In the genomic region with DNA sequence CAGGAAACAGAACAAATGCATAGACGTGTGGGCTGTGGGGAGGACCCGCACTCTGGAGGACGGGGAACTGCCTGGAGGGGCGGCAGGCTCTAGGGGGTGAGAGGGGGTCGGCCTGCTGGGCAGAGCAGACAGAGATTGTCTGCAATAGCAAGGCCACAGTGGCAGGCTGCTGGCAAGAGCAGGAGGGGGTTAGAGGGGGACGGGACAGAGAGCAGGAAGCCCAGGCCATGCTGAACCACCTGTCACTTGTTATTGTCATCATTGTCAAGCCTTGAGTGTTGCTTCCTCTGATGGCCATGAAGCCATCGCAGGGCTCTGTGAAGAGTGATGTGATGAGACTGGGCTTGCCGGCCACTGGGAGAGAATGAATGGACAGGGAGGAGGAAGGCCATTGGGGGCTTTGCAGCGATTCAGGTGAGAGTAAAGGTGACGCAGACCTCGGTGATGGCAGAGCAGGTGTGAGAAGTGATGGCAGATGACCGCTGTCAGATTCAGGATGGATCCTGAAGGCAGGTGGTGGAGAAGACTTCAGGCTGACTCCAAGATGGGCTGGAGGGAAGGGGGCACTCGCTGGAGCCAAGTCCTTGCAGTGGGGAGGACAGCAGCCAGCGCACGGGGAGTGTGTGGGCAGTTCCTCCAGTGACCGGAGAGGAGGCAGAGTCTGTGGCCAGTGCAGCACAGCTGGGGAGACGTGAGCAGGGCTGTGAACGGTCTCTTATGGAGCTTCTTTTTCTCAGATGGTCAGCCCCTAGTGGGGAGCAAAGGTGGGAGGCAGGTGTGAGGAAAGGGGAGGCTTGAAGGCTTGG, we compare ENCODE assay signal across 16 cellular contexts. TPM values are rescaled to one million over a fixed set of nuclear protein-coding genes. Genes with fewer than 3 reads are reported as not detected.
DNase-seq lines count a peak whose midpoint lies in the region; ATAC-seq and TF ChIP-seq lines count a peak whose summit lies in the region.
"Had no signal": no experiment of that assay in that cellular context is flagged by ENCODE, and none has a peak within 500 bp of the region (broad histone marks: within the 10 kb centered on the region; RNA-seq: fewer than 3 reads in every experiment).

No MANE protein-coding gene starts in this region.

- no peak overlapping the region for H3K27ac ChIP-seq in heart left ventricle
- no peak overlapping the region for H3K27ac ChIP-seq in trophoblast cell (ENCODE audit: low read depth, low read length)
- H3K27ac ChIP-seq: A549 had no signal

- no peak for TF ChIP-seq POLR2A in heart left ventricle (IDR thresholded peaks at IDR 0.05)

- H3K4me2 ChIP-seq in trophoblast cell (ENCODE audit: low read length), result no peak overlapping the region
- H3K4me2 ChIP-seq: A549 had no signal

- H3K79me2 ChIP-seq in trophoblast cell (ENCODE audit: control insufficient read depth, insufficient read depth, low read length, poor library complexity), result no peaks in the 10 kb centered on the region

- ATAC-seq in heart left ventricle (no peak), left lobe of liver (peak; percentile 20), HG03520 (IDR thresholded peaks at IDR 0.05; ENCODE audit: unreplicated experiment) (no peak), GM21390 (IDR thresholded peaks at IDR 0.05; ENCODE audit: unreplicated experiment) (no peak)
- ATAC-seq: A549 had no signal

- H4K8ac ChIP-seq in trophoblast cell (ENCODE audit: low read depth, low read length), result no peak overlapping the region

- no peak overlapping the region for H4K12ac ChIP-seq in trophoblast cell (ENCODE audit: low read depth, low read length)

- no peak overlapping the region for H2BK120ac ChIP-seq in trophoblast cell (ENCODE audit: insufficient read depth, low read length, poor library complexity)

- WGBS in heart left ventricle, 4 donors, result 76 to 81% (median 78%) methylated on average over 18 of the region's 18 CpGs
- no CpG with 5 or more reads among the region's 18 CpGs for WGBS in trophoblast cell (ENCODE audit: extremely low coverage, insufficient coverage, insufficient read length)

- no peak overlapping the region for H3K4ac ChIP-seq in trophoblast cell (ENCODE audit: low read depth, low read length)

- no peak overlapping the region for H3K14ac ChIP-seq in trophoblast cell (ENCODE audit: low read length)

- no peak overlapping the region for H3K23ac ChIP-seq in trophoblast cell (ENCODE audit: low read length)

- no peak for TF ChIP-seq CTCF in heart left ventricle (IDR thresholded peaks at IDR 0.05)

- H2AK5ac ChIP-seq in trophoblast cell (ENCODE audit: low read length), result no peak overlapping the region

- no peak overlapping the region for H4K91ac ChIP-seq in trophoblast cell (ENCODE audit: low read depth, low read length)

- DNase-seq in cardiac septum (ENCODE audit: low spot score) (peak; percentile 54), heart left ventricle (no peak), left lobe of liver (ENCODE audit: low spot score) (no peak), trophoblast cell (no peak), OCI-M2 (lab: John Stamatoyannopoulos, UW; ENCODE audit: unreplicated experiment) (no peak)
- DNase-seq: Karpas-422, MG63, NCI-H1092, NCI-H1694, NCI-H345, SHP77 treated with DMSO at 0.1 percent for 48 hours had no signal

- no peak overlapping the region for H2AFZ ChIP-seq in trophoblast cell (ENCODE audit: insufficient read depth, low read length, poor library complexity)

- no peak overlapping the region for H2BK5ac ChIP-seq in trophoblast cell (ENCODE audit: low read depth, low read length, poor library complexity)

- H3K9me3 ChIP-seq in heart left ventricle (no peaks in the 10 kb centered on the region), trophoblast cell (ENCODE audit: insufficient read depth, low read depth, low read length) (no peaks in the 10 kb centered on the region)
- H3K9me3 ChIP-seq: A549, MG63 had no signal

- H3K4me3 ChIP-seq in heart left ventricle, result no peak overlapping the region
- H3K4me3 ChIP-seq in trophoblast cell (ENCODE audit: low read depth, low read length), result peak overlapping the region; percentile 10
- H3K4me3 ChIP-seq: A549, MG63 had no signal

- H3K4me1 ChIP-seq in heart left ventricle (no peaks in the 10 kb centered on the region), trophoblast cell (ENCODE audit: control insufficient read depth in 1 of 2, insufficient read depth in 2 of 2, low read length in 2 of 2) (no peaks in the 10 kb centered on the region)
- H3K4me1 ChIP-seq: A549 had no signal

- H3K36me3 ChIP-seq in heart left ventricle (peaks cover 0 to 5% (median 0%) of the 10 kb centered on the region in 9 donors), trophoblast cell (ENCODE audit: control insufficient read depth in 1 of 2, insufficient read depth in 2 of 2, low read length in 2 of 2) (no peaks in the 10 kb centered on the region)
- H3K36me3 ChIP-seq: MG63 had no signal

- H3K79me1 ChIP-seq in trophoblast cell (ENCODE audit: low read length), result no peaks in the 10 kb centered on the region

- intact Hi-C loops in cardiac septum (cut with DNase I) (no loop called here), heart left ventricle (cut with DNase I) (loop anchor here in 2 of 10 donors (5.0 to 10.0 kb wide), 2 partner anchors 63 to 266 kb away; no protein-coding TSS in a partner anchor)

- H3K18ac ChIP-seq in trophoblast cell (ENCODE audit: low read length), result no peak overlapping the region

- no peak overlapping the region for H3K9ac ChIP-seq in trophoblast cell (ENCODE audit: low read length)

- no peak overlapping the region for H2BK12ac ChIP-seq in trophoblast cell (ENCODE audit: low read length)

- no peaks in the 10 kb centered on the region for H3K27me3 ChIP-seq in heart left ventricle
- H3K27me3 ChIP-seq in trophoblast cell (ENCODE audit: insufficient read depth, low read length), result no peaks in the 10 kb centered on the region
- H3K27me3 ChIP-seq: MG63 had no signal

RNA-seq across cellular contexts. Expression of a gene that starts 43.6 kb away (rescaled TPM):
- total RNA-seq in cardiac septum (not detected), heart left ventricle (not detected), left lobe of liver (not detected)
- not detected for polyA plus RNA-seq in heart left ventricle
- polyA plus RNA-seq in trophoblast cell (2013), result not detected in 2 replicates
- total RNA-seq: H4 had no signal
- polyA plus RNA-seq: A549, CD14-positive monocyte had no signal

RNA-seq across cellular contexts. Expression of a gene that starts 43.7 kb away (rescaled TPM):
- total RNA-seq in cardiac septum (35.1 TPM), heart left ventricle (100 to 1,000 TPM in 1 of 9 donors, 10 to 100 TPM in 8; 16.1 to 122 (median 33.9) TPM), left lobe of liver (25.1 TPM)
- 10 to 100 TPM; 13.9 to 16.5 TPM for polyA plus RNA-seq in heart left ventricle
- 27.4 and 27.8 TPM in 2 replicates for polyA plus RNA-seq in trophoblast cell (2013)
